8 cellular contexts compared by ENCODE assay signal in genomic region chr19:45691516-45692186, GRCh38. TPM values are rescaled to one million over a fixed set of nuclear protein-coding genes. Genes with fewer than 3 reads are reported as not detected.
DNase-seq lines count a peak whose midpoint lies in the region; ATAC-seq, FAIRE-seq and TF ChIP-seq lines count a peak whose summit lies in the region.

SNRPD2 (minus strand) TSS chr19:45691953; CDS start chr19:45691888, 65 bp downstream.

- H3K27ac Mint-ChIP-seq in central memory CD8-positive, alpha-beta T cell (ENCODE audit: low read depth): peak within 1 kb of the TSS; percentile 95

- no peaks in the 10 kb centered on the region for H3K27me3 ChIP-seq in AG04450 (ENCODE audit: control insufficient read depth, insufficient read depth, low read length)
- H3K27me3 ChIP-seq in WERI-Rb-1 (ENCODE audit: insufficient read depth, low read depth, severe bottlenecking): no peaks in the 10 kb centered on the region

- no peak for TF ChIP-seq CTCF in AG04450 (IDR thresholded peaks at IDR 0.05; ENCODE audit: low read depth, low read length)
- no peak for TF ChIP-seq CTCF in WERI-Rb-1 (IDR thresholded peaks at IDR 0.05; ENCODE audit: low read depth, low read length)

- POLR2A ChIA-PET in AG04450 (lab: Yijun Ruan, JAX): interaction anchor here (0.7 to 2.9 kb wide), 10 partner anchors 14 to 107 kb away, joined by 3 to 35 read pairs (median 5); partner anchors contain the start of genes FBXO46 and SIX5

- H3K4me1 Mint-ChIP-seq in central memory CD8-positive, alpha-beta T cell: peaks cover 19% of the 10 kb centered on the region

- peaks cover 41% of the 10 kb centered on the region for H3K36me3 ChIP-seq in WERI-Rb-1

- peak within 1 kb of the TSS; percentile 93 for H3K4me3 Mint-ChIP-seq in central memory CD8-positive, alpha-beta T cell

- no peaks in the 10 kb centered on the region for H3K9me3 Mint-ChIP-seq in central memory CD8-positive, alpha-beta T cell

- peak; percentile 51 for FAIRE-seq in islet of Langerhans (lab: Jason Lieb, UNC)

- DNase-seq in AG04450 (ENCODE audit: low read depth, low spot score) (peak; percentile 87), NCI-H2196 (lab: John Stamatoyannopoulos, UW; ENCODE audit: unreplicated experiment) (peak; percentile 94), WERI-Rb-1 (peak; percentile 95)
- peak in 1 of 2 donors; percentile 91 for DNase-seq in central memory CD8-positive, alpha-beta T cell (ENCODE audit: low spot score in 2 of 2)
- peak; percentile 87 to 88 for DNase-seq in stimulated activated CD4-positive, alpha-beta T cell treated with anti-CD3 and anti-CD28 coated beads, Interleukin-12 subunit alpha, Interleukin-12 subunit beta, amount 100 ng/mL, for 24 hours (ENCODE audit: low read depth in 2 of 2)

- no peaks in the 10 kb centered on the region for H3K27me3 Mint-ChIP-seq in central memory CD8-positive, alpha-beta T cell

- CTCF ChIA-PET in AG04450 (lab: Charles Lee): interaction anchor here (0.6 to 3.5 kb wide), 9 partner anchors 12 to 206 kb away, joined by 3 to 56 read pairs (median 4); partner anchors contain the start of gene DMPK

- H3K9me3 ChIP-seq in AG04450 (ENCODE audit: control insufficient read depth, insufficient read depth, low read length): no peaks in the 10 kb centered on the region; the same call in 1 of the 2 replicates
- H3K9me3 ChIP-seq in WERI-Rb-1 (ENCODE audit: severe bottlenecking): no peaks in the 10 kb centered on the region

- peaks cover 36% of the 10 kb centered on the region for H3K36me3 Mint-ChIP-seq in central memory CD8-positive, alpha-beta T cell (ENCODE audit: insufficient read depth)

- ATAC-seq in GM18868 (IDR thresholded peaks at IDR 0.05; ENCODE audit: unreplicated experiment) (peak; percentile 58), HG03103 (IDR thresholded peaks at IDR 0.05; ENCODE audit: low read depth, unreplicated experiment) (peak; percentile 36)
- ATAC-seq in central memory CD8-positive, alpha-beta T cell (replicated peaks; ENCODE audit: extremely low read depth, poor library complexity, severe bottlenecking): peak; percentile 47

- peak within 1 kb of the TSS; percentile 89 for H3K27ac ChIP-seq in AG04450 (ENCODE audit: low read depth, low read length)
- H3K27ac ChIP-seq in WERI-Rb-1: peak within 1 kb of the TSS; percentile 77

- H3K4me3 ChIP-seq in AG04450 (ENCODE audit: low read depth, low read length) (peak within 1 kb of the TSS; percentile 96), WERI-Rb-1 (ENCODE audit: low read depth, low read length) (peak within 1 kb of the TSS; percentile 98)

RNA-seq across cellular contexts. Expression of gene SNRPD2, which starts in this region (rescaled TPM):
- polyA plus RNA-seq in AG04450 (2011; rRNA removed): 531 and 608 TPM in 2 replicates
- 142 and 154 TPM in 2 replicates for polyA minus RNA-seq in AG04450 (2011; rRNA and poly(A)+ RNA removed)
